19 cellular contexts compared by ENCODE assay signal in genomic region chr5:94992325-94992724, GRCh38.
DNase-seq lines count a peak whose midpoint lies in the region; ATAC-seq, FAIRE-seq and TF ChIP-seq lines count a peak whose summit lies in the region.
"Had no signal": no experiment of that assay in that cellular context is flagged by ENCODE, and none has a peak within 500 bp of the region (broad histone marks: within the 10 kb centered on the region; RNA-seq: fewer than 3 reads in every experiment).

No MANE protein-coding gene starts in this region.

- no peak overlapping the region for H3K4me3 ChIP-seq in GM12878
- H3K4me3 ChIP-seq: adrenal gland, right lobe of liver had no signal

- no peak overlapping the region for H3K27ac ChIP-seq in GM12878 (ENCODE audit: control insufficient read depth, insufficient read depth)
- H3K27ac ChIP-seq: adrenal gland, right lobe of liver had no signal

- no peaks in the 10 kb centered on the region for H3K27me3 Mint-ChIP-seq in activated CD4-positive, alpha-beta memory T cell treated with anti-CD3 and anti-CD28 coated beads for 36 hours
- H3K27me3 Mint-ChIP-seq in nephron progenitor cell (ENCODE audit: low read depth, poor library complexity): no peaks in the 10 kb centered on the region
- H3K27me3 Mint-ChIP-seq: activated CD8-positive, alpha-beta T cell treated with anti-CD3 and anti-CD28 coated beads for 36 hours had no signal

- FAIRE-seq in GM12878 (lab: Jason Lieb, UNC): peak; percentile 38
- FAIRE-seq: TTC549 had no signal

- no peak overlapping the region for H3K9ac ChIP-seq in GM12878 (ENCODE audit: control insufficient read depth, insufficient read depth, low read length)

- H3K79me2 ChIP-seq in GM12878 (ENCODE audit: control insufficient read depth, insufficient read depth, low read length): no peaks in the 10 kb centered on the region; the same call in 1 of the 2 replicates

- TF ChIP-seq RAD21 in GM12878 (IDR thresholded peaks at IDR 0.05; ENCODE audit: insufficient read depth, low read depth, low read length): no peak

- no peaks in the 10 kb centered on the region for H3K36me3 Mint-ChIP-seq in activated CD4-positive, alpha-beta memory T cell treated with anti-CD3 and anti-CD28 coated beads for 36 hours
- no peaks in the 10 kb centered on the region for H3K36me3 Mint-ChIP-seq in nephron progenitor cell (ENCODE audit: low read depth)

- H3K27ac Mint-ChIP-seq in activated CD4-positive, alpha-beta memory T cell treated with anti-CD3 and anti-CD28 coated beads for 36 hours: no peak overlapping the region
- H3K27ac Mint-ChIP-seq in nephron progenitor cell: no peak overlapping the region
- H3K27ac Mint-ChIP-seq: activated CD8-positive, alpha-beta T cell treated with anti-CD3 and anti-CD28 coated beads for 36 hours had no signal

- H3K9me3 ChIP-seq in GM12878 (replicated peaks; ENCODE audit: control insufficient read depth, insufficient read depth, low read length): peaks cover 5% of the 10 kb centered on the region; the same call in 2 of the 3 replicates
- H3K9me3 ChIP-seq: adrenal gland, right lobe of liver had no signal

- no peak overlapping the region for H3K4me3 Mint-ChIP-seq in activated CD4-positive, alpha-beta memory T cell treated with anti-CD3 and anti-CD28 coated beads for 36 hours
- no peak overlapping the region for H3K4me3 Mint-ChIP-seq in nephron progenitor cell
- H3K4me3 Mint-ChIP-seq: activated CD8-positive, alpha-beta T cell treated with anti-CD3 and anti-CD28 coated beads for 36 hours had no signal

- intact Hi-C loops in GM12878 (cut with micrococcal nuclease; ENCODE audit: unreplicated experiment): no loop called here
- intact Hi-C loops in activated CD4-positive, alpha-beta memory T cell treated with anti-CD3 and anti-CD28 coated beads for 36 hours (cut with micrococcal nuclease): no loop called here

- H3K27me3 ChIP-seq in GM12878 (replicated peaks in 1 of 2; ENCODE audit: control insufficient read depth in 2 of 2, insufficient read depth in 2 of 2, low read length in 1 of 2): no peaks in the 10 kb centered on the region
- H3K27me3 ChIP-seq: adrenal gland, right lobe of liver had no signal

- SMC1A ChIA-PET in GM12878 (lab: Charles Lee; ENCODE audit: uncharacterized antibody, unreplicated experiment): interaction anchor here (1.1 to 1.6 kb wide), 3 partner anchors 8 to 35 kb away, joined by 3 to 4 read pairs (median 4); no protein-coding TSS in a partner anchor

- H3K4me1 Mint-ChIP-seq in activated CD4-positive, alpha-beta memory T cell treated with anti-CD3 and anti-CD28 coated beads for 36 hours (ENCODE audit: low read depth): no peaks in the 10 kb centered on the region
- H3K4me1 Mint-ChIP-seq in nephron progenitor cell: peaks cover 6% of the 10 kb centered on the region

- RAD21 ChIA-PET in GM12878 (lab: Charles Lee; ENCODE audit: unreplicated experiment): interaction anchor here (1.0 kb wide), 1 partner anchor 35 kb away, joined by 3 read pairs; no protein-coding TSS in a partner anchor

- BruUV-seq in GM12878 (replicated peaks; lab: Mats Ljungman, UMichigan): no TSS peak

- TF ChIP-seq POLR2A in GM12878 (IDR thresholded peaks at IDR 0.05; ENCODE audit: low read depth, low read length): no peak

- H4K20me1 ChIP-seq in GM12878 (ENCODE audit: control insufficient read depth, insufficient read depth): no peaks in the 10 kb centered on the region

- ATAC-seq in GM18498 (IDR thresholded peaks at IDR 0.05; ENCODE audit: unreplicated experiment) (peak; percentile 67), GM19467 (IDR thresholded peaks at IDR 0.05; ENCODE audit: unreplicated experiment) (peak; percentile 72), HG02938 (IDR thresholded peaks at IDR 0.05; ENCODE audit: unreplicated experiment) (peak; percentile 50), GM12878 (peak; percentile 76)
- ATAC-seq: activated CD8-positive, alpha-beta T cell treated with anti-CD3 and anti-CD28 coated beads for 36 hours; left cardiac atrium; right lobe of liver; SK-N-SH treated with all-trans-retinoic acid at 6 μM for 48 hours had no signal

- POLR2A ChIA-PET in GM12878 (lab: Charles Lee): no interaction called here
- POLR2A ChIA-PET in activated CD4-positive, alpha-beta memory T cell treated with anti-CD3 and anti-CD28 coated beads for 36 hours (lab: Charles Lee): no interaction called here

- H3K4me2 ChIP-seq in GM12878 (ENCODE audit: control insufficient read depth, insufficient read depth): no peak overlapping the region

- in situ Hi-C loops in GM12878 (cut with MboI): no loop called here

- no peak for TF ChIP-seq EP300 in GM12878 (IDR thresholded peaks at IDR 0.05; ENCODE audit: borderline replicate concordance in 1 of 2, control insufficient read depth in 1 of 2, low read depth in 2 of 2, low read length in 2 of 2)

- no peak for TF ChIP-seq CTCF in GM12878 (IDR thresholded peaks at IDR 0.05 in 2 of 3, conservative IDR thresholded peaks at IDR 0.05 in 1 of 3; ENCODE audit: control insufficient read depth in 2 of 3, extremely low read depth in 1 of 3, insufficient read depth in 1 of 3, low read depth in 3 of 3, low read length in 3 of 3)
- TF ChIP-seq CTCF in nephron progenitor cell (IDR thresholded peaks at IDR 0.05): no peak

- no peak overlapping the region for H2AFZ ChIP-seq in GM12878 (ENCODE audit: control insufficient read depth, low read depth, low read length)

- no peaks in the 10 kb centered on the region for H3K4me1 ChIP-seq in GM12878 (ENCODE audit: control insufficient read depth, insufficient read depth, low read length)
- H3K4me1 ChIP-seq: adrenal gland, right lobe of liver had no signal

- H3K9me3 Mint-ChIP-seq in activated CD4-positive, alpha-beta memory T cell treated with anti-CD3 and anti-CD28 coated beads for 36 hours: no peaks in the 10 kb centered on the region
- no peaks in the 10 kb centered on the region for H3K9me3 Mint-ChIP-seq in nephron progenitor cell
- H3K9me3 Mint-ChIP-seq: activated CD8-positive, alpha-beta T cell treated with anti-CD3 and anti-CD28 coated beads for 36 hours had no signal

- H3K36me3 ChIP-seq in GM12878 (ENCODE audit: control insufficient read depth in 2 of 2, insufficient read depth in 2 of 2, low read length in 1 of 2): no peaks in the 10 kb centered on the region; a peak in 1 of 4 replicates
- H3K36me3 ChIP-seq: adrenal gland, right lobe of liver had no signal

- CTCF ChIA-PET in GM12878 (lab: Yijun Ruan, JAX): interaction anchor here (0.6 kb wide), 1 partner anchor 166 kb away, joined by 3 read pairs; no protein-coding TSS in a partner anchor
- CTCF ChIA-PET in activated CD4-positive, alpha-beta memory T cell treated with anti-CD3 and anti-CD28 coated beads for 36 hours (lab: Charles Lee): no interaction called here

- no peak for DNase-seq in GM12878 (ENCODE audit: low read depth, low spot score)
- DNase-seq in activated CD4-positive, alpha-beta memory T cell treated with anti-CD3 and anti-CD28 coated beads for 36 hours: no peak
- DNase-seq in HCEC 1CT: no peak
- DNase-seq in stimulated activated CD4-positive, alpha-beta T cell treated with anti-CD3 and anti-CD28 coated beads, Interleukin-2, amount 100 ng/mL, for 48 hours: no peak
- no peak for DNase-seq in nephron progenitor cell
- DNase-seq: activated CD8-positive, alpha-beta T cell treated with anti-CD3 and anti-CD28 coated beads for 36 hours; adrenal gland; cerebellar nuclear complex; COR-L47; left cardiac atrium; NCI-H1694 treated with DMSO at 0.1 percent for 48 hours; NCI-H524; right lobe of liver; stimulated activated CD4-positive, alpha-beta T cell treated with anti-CD3 and anti-CD28 coated beads, Interleukin-1b, Interleukin-23, amount 100 ng/mL, for 48 hours had no signal

- WGBS in GM12878 (ENCODE audit: insufficient coverage, insufficient replicate concordance, low lambda C conversion rate, missing lambda C conversion rate): 40% methylated on average over 2 of the region's 2 CpGs

TF ChIP-seq in GM12878, 131 proteins besides CTCF, POLR2A, EP300 and RAD21:
- TF ChIP-seq NFIC (IDR thresholded peaks at IDR 0.05; ENCODE audit: low read depth, low read length) (no peak), RUNX3 (IDR thresholded peaks at IDR 0.05; ENCODE audit: low read length) (peak; percentile 18; the same call in 1 of the 2 replicates), ZBTB4 (CRISPR knock-in tag; IDR thresholded peaks at IDR 0.05) (no peak), PAX5 (IDR thresholded peaks at IDR 0.05; ENCODE audit: borderline replicate concordance, low read depth, low read length) (peak; percentile 38; the same call in 1 of the 2 replicates)
